In genomic region chr7:143459359-143459758, GRCh38 we compare ENCODE assay signal across 26 cellular contexts. TPM values are rescaled to one million over a fixed set of nuclear protein-coding genes. Genes with fewer than 3 reads are reported as not detected.
"Had no signal": no experiment of that assay in that cellular context is flagged by ENCODE, and none has a peak within 500 bp of the region (broad histone marks: within the 10 kb centered on the region; RNA-seq: fewer than 3 reads in every experiment).

No MANE protein-coding gene starts in this region.

- H3K27me3 ChIP-seq: gastrocnemius medialis, right lobe of liver, spleen, tibial artery, upper lobe of right lung, vagina had no signal

- H3K9me3 ChIP-seq: gastrocnemius medialis, lower lobe of right lung, psoas muscle, right lobe of liver, tibial artery, upper lobe of right lung, vagina had no signal

- H3K4me3 ChIP-seq: gastrocnemius medialis, left ventricle myocardium inferior, lower lobe of right lung, psoas muscle, right lobe of liver, spleen, tibial artery, upper lobe of right lung, vagina had no signal

- ATAC-seq: gastrocnemius medialis; lower lobe of right lung; psoas muscle; right lobe of liver; stimulated activated memory B cell treated with anti-CD40 and anti-IgM and Interleukin-4, amounts not matched to agents 10 μg/mL and 1 μg/mL and 100 μg/mL, for 72 hours; upper lobe of right lung had no signal

- H3K27ac Mint-ChIP-seq: immature natural killer cell; memory B cell; naive B cell; nephron; stimulated activated memory B cell treated with anti-CD40 and anti-IgM and Interleukin-4, amounts not matched to agents 10 μg/mL and 1 μg/mL and 100 μg/mL, for 72 hours; stimulated activated naive CD8-positive, alpha-beta T cell treated with anti-CD3 and anti-CD28 coated beads, Interleukin-15, Interleukin-2, amounts not matched to agents 100 ng/mL and 50 ng/mL, for 24 hours had no signal

- H3K27ac ChIP-seq: gastrocnemius medialis, left ventricle myocardium inferior, lower lobe of right lung, psoas muscle, right lobe of liver, tibial artery, upper lobe of right lung, vagina had no signal

- H3K36me3 Mint-ChIP-seq: immature natural killer cell; naive B cell; stimulated activated memory B cell treated with anti-CD40 and anti-IgM and Interleukin-4, amounts not matched to agents 10 μg/mL and 1 μg/mL and 100 μg/mL, for 72 hours had no signal

- H3K27me3 Mint-ChIP-seq: stimulated activated naive CD8-positive, alpha-beta T cell treated with anti-CD3 and anti-CD28 coated beads, Interleukin-15, Interleukin-2, amounts not matched to agents 100 ng/mL and 50 ng/mL, for 24 hours had no signal

- H3K9me3 Mint-ChIP-seq: immature natural killer cell had no signal

- H3K4me3 Mint-ChIP-seq: immature natural killer cell; memory B cell; naive B cell; nephron; stimulated activated memory B cell treated with anti-CD40 and anti-IgM and Interleukin-4, amounts not matched to agents 10 μg/mL and 1 μg/mL and 100 μg/mL, for 72 hours; stimulated activated naive CD8-positive, alpha-beta T cell treated with anti-CD3 and anti-CD28 coated beads, Interleukin-15, Interleukin-2, amounts not matched to agents 100 ng/mL and 50 ng/mL, for 24 hours had no signal

- H3K36me3 ChIP-seq: gastrocnemius medialis, left ventricle myocardium inferior, lower lobe of right lung, right lobe of liver, spleen, tibial artery, upper lobe of right lung, vagina had no signal

- DNase-seq: effector memory CD4-positive, alpha-beta T cell; gastrocnemius medialis; glutamatergic neuron; immature natural killer cell; left ventricle myocardium inferior; lower lobe of right lung; midbrain; naive B cell; psoas muscle; retina; right lobe of liver; spleen; stimulated activated CD4-positive, alpha-beta T cell treated with anti-CD3 and anti-CD28 coated beads, Interleukin-15, amount 100 ng/mL, for 24 hours; stimulated activated CD4-positive, alpha-beta T cell treated with anti-CD3 and anti-CD28 coated beads, Interleukin-1b, Interleukin-23, amount 100 ng/mL, for 48 hours; stimulated activated CD4-positive, alpha-beta T cell treated with anti-CD3 and anti-CD28 coated beads, Interleukin-4, amount 100 ng/mL, for 24 hours; tibial artery; upper lobe of right lung had no signal

- H3K4me1 ChIP-seq: gastrocnemius medialis, left ventricle myocardium inferior, lower lobe of right lung, psoas muscle, right lobe of liver, spleen, tibial artery had no signal

- H3K4me1 Mint-ChIP-seq: immature natural killer cell; naive B cell; nephron; stimulated activated memory B cell treated with anti-CD40 and anti-IgM and Interleukin-4, amounts not matched to agents 10 μg/mL and 1 μg/mL and 100 μg/mL, for 72 hours had no signal

RNA-seq across cellular contexts. Expression of gene TAS2R60, which starts 16.1 kb away (rescaled TPM):
- total RNA-seq: fibroblast of lung, gastrocnemius medialis, left ventricle myocardium inferior, lower lobe of right lung, omental fat pad, psoas muscle, upper lobe of right lung, vagina had no signal
- polyA plus RNA-seq: fibroblast of lung, immature natural killer cell, psoas muscle, spleen had no signal

RNA-seq across cellular contexts. Expression of gene TAS2R41, which starts 18.3 kb away (rescaled TPM):
- total RNA-seq: fibroblast of lung, gastrocnemius medialis, left ventricle myocardium inferior, lower lobe of right lung, omental fat pad, psoas muscle, right lobe of liver, temporal lobe, upper lobe of right lung, vagina had no signal
- polyA plus RNA-seq: fibroblast of lung, immature natural killer cell, keratinocyte, psoas muscle, spleen had no signal

RNA-seq across cellular contexts. Expression of gene EPHA1, which starts 50.7 kb away (rescaled TPM):
- total RNA-seq: gastrocnemius medialis, left ventricle myocardium inferior had no signal
